ENCODE assay signal across 8 cellular contexts in genomic region chr4:87422104-87423052, GRCh38. TPM values are rescaled to one million over a fixed set of nuclear protein-coding genes. Genes with fewer than 3 reads are reported as not detected.
DNase-seq lines count a peak whose midpoint lies in the region; ATAC-seq and TF ChIP-seq lines count a peak whose summit lies in the region.

A gene with protein sequence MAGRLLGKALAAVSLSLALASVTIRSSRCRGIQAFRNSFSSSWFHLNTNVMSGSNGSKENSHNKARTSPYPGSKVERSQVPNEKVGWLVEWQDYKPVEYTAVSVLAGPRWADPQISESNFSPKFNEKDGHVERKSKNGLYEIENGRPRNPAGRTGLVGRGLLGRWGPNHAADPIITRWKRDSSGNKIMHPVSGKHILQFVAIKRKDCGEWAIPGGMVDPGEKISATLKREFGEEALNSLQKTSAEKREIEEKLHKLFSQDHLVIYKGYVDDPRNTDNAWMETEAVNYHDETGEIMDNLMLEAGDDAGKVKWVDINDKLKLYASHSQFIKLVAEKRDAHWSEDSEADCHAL (plus strand): TSS chr4:87422573. CDS start chr4:87422906, 333 bp downstream.

- no peaks in the 10 kb centered on the region for H3K27me3 Mint-ChIP-seq in CD4-positive, alpha-beta T cell
- no peaks in the 10 kb centered on the region for H3K27me3 Mint-ChIP-seq in activated CD4-positive, alpha-beta memory T cell treated with anti-CD3 and anti-CD28 coated beads for 36 hours

- peak; percentile 80 for TF ChIP-seq POLR2A in right lobe of liver (IDR thresholded peaks at IDR 0.05)

- peak within 1 kb of the TSS; percentile 58 to 99 (median 89) for H3K4me3 ChIP-seq in dorsolateral prefrontal cortex
- H3K4me3 ChIP-seq in right lobe of liver: peak within 1 kb of the TSS; percentile 63 to 85 (median 76)

- H3K27ac ChIP-seq in CD4-positive, alpha-beta T cell (ENCODE audit: low read depth, low read length): peak within 1 kb of the TSS; percentile 76
- H3K27ac ChIP-seq in dorsolateral prefrontal cortex (peak within 1 kb of the TSS; percentile 72 to 98 (median 92)), right lobe of liver (peak within 1 kb of the TSS; percentile 88 to 95 (median 95))

- H3K36me3 ChIP-seq in right lobe of liver: no peaks in the 10 kb centered on the region

- H3K27me3 ChIP-seq in CD4-positive, alpha-beta T cell (ENCODE audit: control insufficient read depth, insufficient read depth, low read length): no peaks in the 10 kb centered on the region
- no peaks in the 10 kb centered on the region for H3K27me3 ChIP-seq in dorsolateral prefrontal cortex
- H3K27me3 ChIP-seq in right lobe of liver: no peaks in the 10 kb centered on the region

- peak; percentile 66 to 85 (median 80) for DNase-seq in CD4-positive, alpha-beta T cell
- DNase-seq in NCI-H82 treated with DMSO at 0.1 percent for 48 hours (lab: John Stamatoyannopoulos, UW; ENCODE audit: unreplicated experiment): peak; percentile 78
- peak; percentile 92 for DNase-seq in activated CD4-positive, alpha-beta memory T cell treated with anti-CD3 and anti-CD28 coated beads for 36 hours
- DNase-seq in dorsolateral prefrontal cortex: peak; percentile 90 to 96 (median 94)
- peak; percentile 93 to 97 (median 97) for DNase-seq in right lobe of liver
- DNase-seq in stimulated activated CD4-positive, alpha-beta T cell treated with anti-CD3 and anti-CD28 coated beads, Interleukin-4, amount 100 ng/mL, for 4 hours: peak; percentile 80 to 81

- H3K9me3 Mint-ChIP-seq in CD4-positive, alpha-beta T cell: no peaks in the 10 kb centered on the region
- H3K9me3 Mint-ChIP-seq in activated CD4-positive, alpha-beta memory T cell treated with anti-CD3 and anti-CD28 coated beads for 36 hours: no peaks in the 10 kb centered on the region

- POLR2A ChIA-PET in CD4-positive, alpha-beta T cell (lab: Charles Lee): interaction anchor here (0.8 to 4.4 kb wide), 13 partner anchors 11 to 861 kb away, joined by 3 to 65 read pairs (median 4); partner anchors contain the start of genes HSD17B11 and KLHL8
- POLR2A ChIA-PET in activated CD4-positive, alpha-beta memory T cell treated with anti-CD3 and anti-CD28 coated beads for 36 hours (lab: Charles Lee): interaction anchor here (0.7 to 3.0 kb wide), 3 partner anchors 29 to 35 kb away, joined by 3 to 31 read pairs (median 5); partner anchors contain the start of gene HSD17B11

- CTCF ChIA-PET in CD4-positive, alpha-beta T cell (lab: Charles Lee): interaction anchor here (1.0 to 3.4 kb wide), 3 partner anchors 28 to 46 kb away, joined by 4 to 15 read pairs (median 11); partner anchors contain the start of gene HSD17B11
- CTCF ChIA-PET in activated CD4-positive, alpha-beta memory T cell treated with anti-CD3 and anti-CD28 coated beads for 36 hours (lab: Charles Lee): interaction anchor here (1.0 to 1.6 kb wide), 2 partner anchors 32 to 40 kb away, joined by 3 to 11 read pairs; partner anchors contain the start of gene HSD17B11

- peak; percentile 80 for ATAC-seq in CD4-positive, alpha-beta T cell (ENCODE audit: poor library complexity)
- ATAC-seq in GM19438 (IDR thresholded peaks at IDR 0.05; ENCODE audit: low read depth, unreplicated experiment) (peak; percentile 86), HG03575 (IDR thresholded peaks at IDR 0.05; ENCODE audit: extremely low read depth, insufficient number of reproducible peaks, low FRiP score, unreplicated experiment) (peak; percentile 54), right lobe of liver (peak; percentile 79 to 87 (median 84))

- TF ChIP-seq CTCF in CD4-positive, alpha-beta T cell (IDR thresholded peaks at IDR 0.05): peak; percentile 18
- peak in 37 of 56 donors; percentile 2 to 53 (median 26) for TF ChIP-seq CTCF in dorsolateral prefrontal cortex (IDR thresholded peaks at IDR 0.05 in 54 of 56, conservative IDR thresholded peaks at IDR 0.05 in 2 of 56; ENCODE audit: low read depth in 1 of 56, partially characterized antibody in 56 of 56)
- TF ChIP-seq CTCF in right lobe of liver (IDR thresholded peaks at IDR 0.05): no peak

- H3K4me1 ChIP-seq in right lobe of liver: peaks cover 0 to 58% (median 11%) of the 10 kb centered on the region in 4 donors

- peak within 1 kb of the TSS; percentile 95 for H3K4me3 Mint-ChIP-seq in CD4-positive, alpha-beta T cell
- H3K4me3 Mint-ChIP-seq in activated CD4-positive, alpha-beta memory T cell treated with anti-CD3 and anti-CD28 coated beads for 36 hours: peak within 1 kb of the TSS; percentile 97

- H3K9me3 ChIP-seq in CD4-positive, alpha-beta T cell (ENCODE audit: control insufficient read depth, low read length): no peaks in the 10 kb centered on the region
- no peaks in the 10 kb centered on the region for H3K9me3 ChIP-seq in right lobe of liver

- intact Hi-C loops in CD4-positive, alpha-beta T cell (cut with DNase I, micrococcal nuclease): loop anchor here (1.0 to 10.0 kb wide), 3 partner anchors 31 to 418 kb away; partner anchors contain the start of gene HSD17B11 (in 1 of the 2)
- intact Hi-C loops in activated CD4-positive, alpha-beta memory T cell treated with anti-CD3 and anti-CD28 coated beads for 36 hours (cut with micrococcal nuclease): loop anchor here (1.0 to 2.0 kb wide), 4 partner anchors 31 to 487 kb away; partner anchors contain the start of genes AFF1 and HSD17B11
- intact Hi-C loops in dorsolateral prefrontal cortex (cut with DNase I): loop anchor here (1.0 kb wide), 1 partner anchor 31 kb away; the partner anchor contains the start of gene HSD17B11 (in 2 of the 2)
- intact Hi-C loops in right lobe of liver (cut with DNase I): no loop called here

- peaks cover 52% of the 10 kb centered on the region for H3K4me1 Mint-ChIP-seq in CD4-positive, alpha-beta T cell (ENCODE audit: low read depth)
- H3K4me1 Mint-ChIP-seq in activated CD4-positive, alpha-beta memory T cell treated with anti-CD3 and anti-CD28 coated beads for 36 hours (ENCODE audit: low read depth): peaks cover 26% of the 10 kb centered on the region

- under 1% methylated on average over 21 of the region's 58 CpGs for WGBS in right lobe of liver (ENCODE audit: insufficient coverage, low coverage, low lambda C conversion rate, missing lambda C conversion rate)

- H3K36me3 Mint-ChIP-seq in CD4-positive, alpha-beta T cell (ENCODE audit: low read depth): peaks cover 14% of the 10 kb centered on the region
- no peaks in the 10 kb centered on the region for H3K36me3 Mint-ChIP-seq in activated CD4-positive, alpha-beta memory T cell treated with anti-CD3 and anti-CD28 coated beads for 36 hours

- H3K27ac Mint-ChIP-seq in CD4-positive, alpha-beta T cell: peak within 1 kb of the TSS; percentile 97
- peak within 1 kb of the TSS; percentile 92 for H3K27ac Mint-ChIP-seq in activated CD4-positive, alpha-beta memory T cell treated with anti-CD3 and anti-CD28 coated beads for 36 hours

RNA-seq across cellular contexts. Expression of the gene that starts here (rescaled TPM):
- 1 to 10 TPM; 4.4 to 4.8 TPM for total RNA-seq in CD4-positive, alpha-beta T cell
- 10 to 100 TPM; 13.1 to 13.9 TPM for total RNA-seq in activated CD4-positive, alpha-beta memory T cell treated with anti-CD3 and anti-CD28 coated beads for 36 hours
- total RNA-seq in dorsolateral prefrontal cortex: 10 to 100 TPM; 21.4 to 53.9 (median 34.4) TPM
- total RNA-seq in right lobe of liver: 10 to 100 TPM; 13.3 to 53.5 (median 21.2) TPM

Comparison
In these comparisons a context has a peak if more than half of its experiments do, and no peak if none do; other contexts are left out.
1. Peak in every context shown above with its lines: DNase-seq, ATAC-seq, H3K4me3 ChIP-seq and H3K27ac ChIP-seq.
2. CTCF ChIP-seq: peak in CD4-positive, alpha-beta T cell (single experiment) and dorsolateral prefrontal cortex (37 of 56); none in right lobe of liver (0 of 4).
3. intact Hi-C loops: an anchor here in CD4-positive, alpha-beta T cell (1.0 to 10.0 kb wide), activated CD4-positive, alpha-beta memory T cell treated with anti-CD3 and anti-CD28 coated beads for 36 hours (1.0 to 2.0 kb wide) and dorsolateral prefrontal cortex (1.0 kb wide); none called in right lobe of liver.